ENCODE assay signal across 8 cellular contexts in the genomic region with DNA sequence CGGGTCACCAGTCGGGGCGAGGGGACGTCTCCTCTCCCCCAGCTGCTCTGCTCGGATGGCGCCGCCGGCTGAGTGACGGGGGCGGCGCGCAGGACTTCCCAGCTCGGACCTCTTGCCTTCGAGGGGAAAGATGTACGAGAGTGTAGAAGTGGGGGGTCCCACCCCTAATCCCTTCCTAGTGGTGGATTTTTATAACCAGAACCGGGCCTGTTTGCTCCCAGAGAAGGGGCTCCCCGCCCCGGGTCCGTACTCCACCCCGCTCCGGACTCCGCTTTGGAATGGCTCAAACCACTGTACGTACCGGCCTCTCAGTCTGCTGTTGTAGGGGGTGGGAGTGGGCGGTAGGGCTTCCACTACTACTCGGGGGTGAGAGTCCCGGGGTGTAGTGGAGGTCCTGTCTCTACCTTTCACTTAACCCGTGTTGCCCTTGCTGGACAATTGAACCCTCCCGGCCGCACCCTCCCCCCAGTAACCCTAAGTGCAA. TPM values are rescaled to one million over a fixed set of nuclear protein-coding genes. Genes with fewer than 3 reads are reported as not detected.
DNase-seq lines count a peak whose midpoint lies in the region; ATAC-seq and TF ChIP-seq lines count a peak whose summit lies in the region.

No MANE protein-coding gene starts in this region.

- no peak for TF ChIP-seq CTCF in BE2C (IDR thresholded peaks at IDR 0.05; ENCODE audit: low read depth, low read length)
- TF ChIP-seq CTCF in RWPE2 (IDR thresholded peaks at IDR 0.05; ENCODE audit: poor library complexity, severe bottlenecking) = no peak
- no peak for TF ChIP-seq CTCF in esophagus muscularis mucosa (IDR thresholded peaks at IDR 0.05)
- TF ChIP-seq CTCF in neural cell (IDR thresholded peaks at IDR 0.05; ENCODE audit: poor library complexity, severe bottlenecking) = no peak

- no peaks in the 10 kb centered on the region for H3K9me2 ChIP-seq in neural cell (ENCODE audit: insufficient read depth, low read length)

- H3K36me3 ChIP-seq in BE2C = peaks cover 26% of the 10 kb centered on the region
- H3K36me3 ChIP-seq in RWPE2 (ENCODE audit: low read depth) = peaks cover 7% of the 10 kb centered on the region; the same call in 1 of the 2 replicates
- no peaks in the 10 kb centered on the region for H3K36me3 ChIP-seq in esophagus muscularis mucosa
- no peaks in the 10 kb centered on the region for H3K36me3 ChIP-seq in neural cell (ENCODE audit: insufficient read depth, low read length)

- TF ChIP-seq RAD21 in neural cell (conservative IDR thresholded peaks at IDR 0.05) = no peak

- H2AFZ ChIP-seq in neural cell (ENCODE audit: low read depth, low read length) = no peak overlapping the region

- H3K4me1 ChIP-seq in BE2C (peaks cover 53% of the 10 kb centered on the region), RWPE2 (ENCODE audit: insufficient read depth, poor library complexity, severe bottlenecking) (peaks cover 43% of the 10 kb centered on the region), esophagus muscularis mucosa (peaks cover 66 to 87% (median 84%) of the 10 kb centered on the region in 4 donors)

- H3K4me2 ChIP-seq in neural cell (ENCODE audit: low read length) = peak overlapping the region; percentile 78

- no peak for DNase-seq in BE2C
- DNase-seq in RWPE2 (ENCODE audit: low spot score) = no peak
- DNase-seq in esophagus muscularis mucosa (ENCODE audit: extremely low spot score) = no peak
- no peak for DNase-seq in NCI-H1092 treated with DMSO at 0.1 percent for 48 hours (lab: John Stamatoyannopoulos, UW)
- no peak for DNase-seq in stimulated activated naive CD4-positive, alpha-beta T cell (lab: John Stamatoyannopoulos, UW)

- peaks cover 65% of the 10 kb centered on the region for H3K79me2 ChIP-seq in neural cell (replicated peaks; ENCODE audit: insufficient read depth, low read length)

- intact Hi-C loops in esophagus muscularis mucosa (cut with DNase I) = loop anchor here (2.0 kb wide), 1 partner anchor 26 kb away; no protein-coding TSS in a partner anchor

- H3K27ac ChIP-seq in RWPE2 (ENCODE audit: poor library complexity, severe bottlenecking) (peak overlapping the region; percentile 88), esophagus muscularis mucosa (replicated peaks in 1 of 4) (peak overlapping the region; percentile 96 to 98 (median 96)), neural cell (ENCODE audit: low read length) (peak overlapping the region; percentile 88)

- no peak for TF ChIP-seq POLR2A in esophagus muscularis mucosa (IDR thresholded peaks at IDR 0.05; ENCODE audit: low read depth)

- whole genome bisulfite sequencing in esophagus muscularis mucosa = 4% methylated on average over 13 of the region's 30 CpGs

- no peaks in the 10 kb centered on the region for H3K9me3 ChIP-seq in BE2C
- H3K9me3 ChIP-seq in RWPE2 (ENCODE audit: severe bottlenecking) = no peaks in the 10 kb centered on the region
- H3K9me3 ChIP-seq in esophagus muscularis mucosa = no peaks in the 10 kb centered on the region
- H3K9me3 ChIP-seq in neural cell (ENCODE audit: low read length) = no peaks in the 10 kb centered on the region

- no peaks in the 10 kb centered on the region for H3K27me3 ChIP-seq in BE2C
- no peaks in the 10 kb centered on the region for H3K27me3 ChIP-seq in RWPE2 (ENCODE audit: insufficient read depth, poor library complexity, severe bottlenecking)
- no peaks in the 10 kb centered on the region for H3K27me3 ChIP-seq in esophagus muscularis mucosa
- no peaks in the 10 kb centered on the region for H3K27me3 ChIP-seq in neural cell (ENCODE audit: insufficient read depth, low read depth, low read length)

- H3K9ac ChIP-seq in neural cell (ENCODE audit: low read length) = peak overlapping the region; percentile 97

- H3F3A ChIP-seq in neural cell (ENCODE audit: insufficient read depth, low read length, poor library complexity, severe bottlenecking) = peaks cover 2% of the 10 kb centered on the region

- no peak for TF ChIP-seq EP300 in esophagus muscularis mucosa (IDR thresholded peaks at IDR 0.05)
- no peak for TF ChIP-seq EP300 in neural cell (conservative IDR thresholded peaks at IDR 0.05; ENCODE audit: poor library complexity, severe bottlenecking)

- no peak for ATAC-seq in RWPE2 (ENCODE audit: low read depth)
- ATAC-seq in GM19397 (IDR thresholded peaks at IDR 0.05; ENCODE audit: unreplicated experiment) = no peak
- ATAC-seq in HG02678 (IDR thresholded peaks at IDR 0.05; ENCODE audit: unreplicated experiment) = no peak

- peak overlapping the region; percentile 65 for H3K4me3 ChIP-seq in BE2C (ENCODE audit: low read depth, low read length)
- H3K4me3 ChIP-seq in RWPE2 (ENCODE audit: severe bottlenecking) = peak overlapping the region; percentile 37
- H3K4me3 ChIP-seq in esophagus muscularis mucosa = peak overlapping the region; percentile 87 to 97 (median 92)
- H3K4me3 ChIP-seq in neural cell (ENCODE audit: low read length) = peak overlapping the region; percentile 91

- no peaks in the 10 kb centered on the region for H4K20me1 ChIP-seq in neural cell (ENCODE audit: insufficient read depth)

TF ChIP-seq in neural cell, 6 proteins besides CTCF, POLR2A, EP300 and RAD21:
- TF ChIP-seq EZH2 (IDR thresholded peaks at IDR 0.05; ENCODE audit: borderline replicate concordance, insufficient read depth, low read length, poor library complexity, severe bottlenecking) = no peak
- no peak for TF ChIP-seq TAF1 (IDR thresholded peaks at IDR 0.05; ENCODE audit: low read depth)
- TF ChIP-seq, protein P1, sequence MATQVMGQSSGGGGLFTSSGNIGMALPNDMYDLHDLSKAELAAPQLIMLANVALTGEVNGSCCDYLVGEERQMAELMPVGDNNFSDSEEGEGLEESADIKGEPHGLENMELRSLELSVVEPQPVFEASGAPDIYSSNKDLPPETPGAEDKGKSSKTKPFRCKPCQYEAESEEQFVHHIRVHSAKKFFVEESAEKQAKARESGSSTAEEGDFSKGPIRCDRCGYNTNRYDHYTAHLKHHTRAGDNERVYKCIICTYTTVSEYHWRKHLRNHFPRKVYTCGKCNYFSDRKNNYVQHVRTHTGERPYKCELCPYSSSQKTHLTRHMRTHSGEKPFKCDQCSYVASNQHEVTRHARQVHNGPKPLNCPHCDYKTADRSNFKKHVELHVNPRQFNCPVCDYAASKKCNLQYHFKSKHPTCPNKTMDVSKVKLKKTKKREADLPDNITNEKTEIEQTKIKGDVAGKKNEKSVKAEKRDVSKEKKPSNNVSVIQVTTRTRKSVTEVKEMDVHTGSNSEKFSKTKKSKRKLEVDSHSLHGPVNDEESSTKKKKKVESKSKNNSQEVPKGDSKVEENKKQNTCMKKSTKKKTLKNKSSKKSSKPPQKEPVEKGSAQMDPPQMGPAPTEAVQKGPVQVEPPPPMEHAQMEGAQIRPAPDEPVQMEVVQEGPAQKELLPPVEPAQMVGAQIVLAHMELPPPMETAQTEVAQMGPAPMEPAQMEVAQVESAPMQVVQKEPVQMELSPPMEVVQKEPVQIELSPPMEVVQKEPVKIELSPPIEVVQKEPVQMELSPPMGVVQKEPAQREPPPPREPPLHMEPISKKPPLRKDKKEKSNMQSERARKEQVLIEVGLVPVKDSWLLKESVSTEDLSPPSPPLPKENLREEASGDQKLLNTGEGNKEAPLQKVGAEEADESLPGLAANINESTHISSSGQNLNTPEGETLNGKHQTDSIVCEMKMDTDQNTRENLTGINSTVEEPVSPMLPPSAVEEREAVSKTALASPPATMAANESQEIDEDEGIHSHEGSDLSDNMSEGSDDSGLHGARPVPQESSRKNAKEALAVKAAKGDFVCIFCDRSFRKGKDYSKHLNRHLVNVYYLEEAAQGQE (IDR thresholded peaks at IDR 0.05; ENCODE audit: borderline replicate concordance) = no peak
- no peak for TF ChIP-seq MXI1 (conservative IDR thresholded peaks at IDR 0.05; ENCODE audit: poor library complexity, severe bottlenecking)
- no peak for TF ChIP-seq POLR2AphosphoS5 (IDR thresholded peaks at IDR 0.05)
- TF ChIP-seq SMC3 (conservative IDR thresholded peaks at IDR 0.05; ENCODE audit: poor library complexity) = no peak

RNA-seq across cellular contexts. Expression of a gene that starts 21.9 kb away (rescaled TPM):
- 11.3 TPM for polyA plus RNA-seq in BE2C (2012; ENCODE audit: insufficient read depth, insufficient read length, low read depth)
- total RNA-seq in esophagus muscularis mucosa = under 1 TPM in 2 of 4 donors, not detected in 2; 0.40 to 0.50 TPM
- polyA plus RNA-seq in neural cell = not detected in 2 replicates
- polyA minus RNA-seq in neural cell = 0.73 TPM in 1 of 2 replicates, not detected in the other

RNA-seq across cellular contexts. Expression of a gene that starts 33.6 kb away (rescaled TPM):
- polyA plus RNA-seq in BE2C (2012; ENCODE audit: insufficient read depth, insufficient read length, low read depth) = 141 TPM
- total RNA-seq in esophagus muscularis mucosa = 10 to 100 TPM; 26.2 to 53.5 (median 52.2) TPM
- polyA plus RNA-seq in neural cell = 4.7 and 6.6 TPM in 2 replicates
- polyA minus RNA-seq in neural cell = 9.7 and 11.2 TPM in 2 replicates

RNA-seq across cellular contexts. Expression of a gene that starts 54.9 kb away (rescaled TPM):
- polyA plus RNA-seq in BE2C (2012; ENCODE audit: insufficient read depth, insufficient read length, low read depth) = 7.1 TPM
- total RNA-seq in esophagus muscularis mucosa = under 1 TPM; 0.32 to 0.83 (median 0.44) TPM
- 1.9 and 2.2 TPM in 2 replicates for polyA plus RNA-seq in neural cell
- polyA minus RNA-seq in neural cell = 3.2 and 3.9 TPM in 2 replicates

Comparison
In these comparisons a context has a peak if more than half of its experiments do, and no peak if none do; other contexts are left out.
1. H3K4me3 ChIP-seq: peak in every context shown above with its lines; median percentile 92 in esophagus muscularis mucosa; 91 in neural cell; 65 in BE2C; 37 in RWPE2.